ENCODE assay signal across 8 cellular contexts in the genomic region with DNA sequence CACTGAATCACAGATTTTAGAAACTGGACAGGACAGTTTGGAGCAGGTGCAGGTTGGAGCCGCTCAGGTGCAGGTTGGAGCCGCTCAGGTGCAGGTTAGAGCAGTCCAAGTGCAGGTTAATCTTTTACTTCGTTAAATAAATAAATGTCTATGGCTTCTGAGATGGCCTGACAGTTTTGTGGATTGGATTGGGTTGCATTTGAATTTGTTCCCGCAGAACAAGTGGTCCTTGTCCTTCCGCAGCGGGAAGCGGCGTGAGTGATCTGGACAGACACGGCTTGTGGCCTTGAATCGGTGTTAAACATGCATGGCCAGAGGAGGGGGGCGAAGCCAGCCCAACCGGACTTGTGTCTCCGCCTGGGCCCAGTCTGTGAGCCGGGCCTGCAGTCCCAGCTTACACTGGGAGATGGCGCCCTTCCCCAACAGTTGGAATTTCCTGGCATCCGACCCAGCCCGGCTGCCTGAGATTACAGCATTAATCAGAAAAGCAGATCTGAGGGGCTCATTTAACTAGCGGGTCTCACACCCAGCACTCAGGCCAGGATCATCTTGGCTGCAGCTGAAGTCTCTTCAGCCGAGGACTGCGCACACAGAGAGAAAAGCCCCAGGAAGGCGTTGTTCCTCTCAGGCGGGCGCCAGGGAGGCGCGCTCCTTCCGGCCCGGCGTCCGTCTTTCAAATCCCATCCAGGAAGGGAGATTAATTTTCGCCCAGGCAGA. TPM values are rescaled to one million over a fixed set of nuclear protein-coding genes. Genes with fewer than 3 reads are reported as not detected.
DNase-seq lines count a peak whose midpoint lies in the region; ATAC-seq and TF ChIP-seq lines count a peak whose summit lies in the region.

No MANE protein-coding gene starts in this region.

- H3K27me3 ChIP-seq in HUES6 (ENCODE audit: control insufficient read depth, insufficient read depth, low read length) = peaks cover 44% of the 10 kb centered on the region

- peak; percentile 90 for ATAC-seq in left lobe of liver

- H3K4me1 ChIP-seq in HUES6 (ENCODE audit: control insufficient read depth, insufficient read depth, low read length) = peaks cover 10% of the 10 kb centered on the region

- no peaks in the 10 kb centered on the region for H3K9me3 ChIP-seq in HUES6 (ENCODE audit: control insufficient read depth, insufficient read depth, low read depth, low read length)

- peak overlapping the region; percentile 39 for H3K4me3 ChIP-seq in HUES6 (ENCODE audit: low read depth, low read length)
- peak overlapping the region; percentile 30 for H3K4me3 ChIP-seq in choroid plexus epithelial cell (ENCODE audit: low read depth, low read length)

- no peak overlapping the region for H3K27ac ChIP-seq in HUES6 (ENCODE audit: low read depth, low read length)

- peaks cover 3% of the 10 kb centered on the region; the same call in 1 of the 2 replicates for H3K36me3 ChIP-seq in HUES6 (ENCODE audit: control insufficient read depth, insufficient read depth, low read length)

- DNase-seq in DMS114 treated with DMSO at 0.1 percent for 48 hours (lab: John Stamatoyannopoulos, UW; ENCODE audit: unreplicated experiment) = peak; percentile 8
- DNase-seq in SHP77 (lab: John Stamatoyannopoulos, UW) = peak; percentile 59 to 61
- DNase-seq in choroid plexus epithelial cell (ENCODE audit: low read depth) = peak; percentile 75
- peak; percentile 80 for DNase-seq in left lobe of liver (ENCODE audit: low spot score)
- DNase-seq in stimulated activated CD4-positive, alpha-beta T cell treated with anti-CD3 and anti-CD28 coated beads, Interleukin-4, amount 100 ng/mL, for 1 hour = peak; percentile 13
- DNase-seq in GDM1 (lab: John Stamatoyannopoulos, UW) = no peak
- no peak for DNase-seq in stimulated activated naive CD4-positive, alpha-beta T cell treated with Interleukin-2 at 50 U/mL for 16 hours (lab: John Stamatoyannopoulos, UW)

- peak; percentile 91 for TF ChIP-seq CTCF in choroid plexus epithelial cell (conservative IDR thresholded peaks at IDR 0.05; ENCODE audit: low read depth, low read length)

- no peak overlapping the region for H3K9ac ChIP-seq in HUES6 (ENCODE audit: low read length)

RNA-seq across cellular contexts. Expression of a gene that starts 1.5 kb away (rescaled TPM):
- 1.8 TPM for total RNA-seq in left lobe of liver

Comparison
In these comparisons a context has a peak if more than half of its experiments do, and no peak if none do; other contexts are left out.
1. DNase-seq: peak in DMS114 treated with DMSO at 0.1 percent for 48 hours (single experiment), SHP77 (2 of 2), choroid plexus epithelial cell (single experiment), left lobe of liver (single experiment) and stimulated activated CD4-positive, alpha-beta T cell treated with anti-CD3 and anti-CD28 coated beads, Interleukin-4, amount 100 ng/mL, for 1 hour (single experiment); none in GDM1 (single experiment) and stimulated activated naive CD4-positive, alpha-beta T cell treated with Interleukin-2 at 50 U/mL for 16 hours (single experiment).